ENCODE assay signal across 8 cellular contexts in genomic region chr11:73376803-73377629, GRCh38. TPM values are rescaled to one million over a fixed set of nuclear protein-coding genes. Genes with fewer than 3 reads are reported as not detected.
DNase-seq lines count a peak whose midpoint lies in the region; ATAC-seq and TF ChIP-seq lines count a peak whose summit lies in the region.

No MANE protein-coding gene starts in this region.

- no peak overlapping the region for H4K8ac ChIP-seq in neuronal stem cell (ENCODE audit: low read depth, low read length)

- H2BK12ac ChIP-seq in neuronal stem cell (ENCODE audit: low read length), result peak overlapping the region; percentile 14

- peak overlapping the region; percentile 87 for H3K4me2 ChIP-seq in neuronal stem cell (ENCODE audit: insufficient read depth, low read length, poor library complexity, severe bottlenecking)

- H3K4me3 ChIP-seq in foreskin fibroblast (ENCODE audit: low read depth in 1 of 2, low read length in 2 of 2) (peak overlapping the region; percentile 63 to 75), neuronal stem cell (ENCODE audit: low read length in 2 of 2) (peak overlapping the region; percentile 70 to 95), suprapubic skin (peak overlapping the region; percentile 95)

- peak overlapping the region; percentile 95 for H3K14ac ChIP-seq in neuronal stem cell (ENCODE audit: low read length)

- peak overlapping the region; percentile 96 for H3K18ac ChIP-seq in neuronal stem cell (ENCODE audit: low read length)

- WGBS in neuronal stem cell (ENCODE audit: extremely low coverage in 2 of 2, insufficient read length in 2 of 2, insufficient replicate concordance in 1 of 2), 2 donors, result no CpG with 5 or more reads among the region's 56 CpGs
- WGBS in suprapubic skin, result 12% methylated on average over 22 of the region's 56 CpGs

- H3K4ac ChIP-seq in neuronal stem cell (ENCODE audit: low read length), result no peak overlapping the region

- H2AFZ ChIP-seq in neuronal stem cell (ENCODE audit: low read length), result peak overlapping the region; percentile 92

- POLR2A ChIA-PET in RWPE1 (lab: Yijun Ruan, JAX; ENCODE audit: low non-redundant PET), result interaction anchor here (0.6 kb wide), 1 partner anchor 49 kb away, joined by 3 read pairs; no protein-coding TSS in a partner anchor

- H3K9ac ChIP-seq in neuronal stem cell (ENCODE audit: low read depth, low read length, poor library complexity), result peak overlapping the region; percentile 97

- no peak for TF ChIP-seq POLR2A in suprapubic skin (IDR thresholded peaks at IDR 0.05)

- H3K4me1 ChIP-seq in neuronal stem cell (ENCODE audit: control insufficient read depth in 2 of 2, insufficient read depth in 1 of 2, low read depth in 1 of 2, low read length in 2 of 2) (peaks cover 14 to 18% of the 10 kb centered on the region in 2 donors), suprapubic skin (peaks cover 34% of the 10 kb centered on the region)

- peak overlapping the region; percentile 23 for H4K91ac ChIP-seq in neuronal stem cell (ENCODE audit: low read depth, low read length, poor library complexity)

- peak overlapping the region; percentile 98 for H2AK5ac ChIP-seq in neuronal stem cell (ENCODE audit: low read depth, low read length)

- no peak for TF ChIP-seq CTCF in RWPE1 (conservative IDR thresholded peaks at IDR 0.05; ENCODE audit: low read depth)
- TF ChIP-seq CTCF in foreskin fibroblast (IDR thresholded peaks at IDR 0.05; ENCODE audit: low read depth, low read length), result no peak
- TF ChIP-seq CTCF in suprapubic skin (IDR thresholded peaks at IDR 0.05), result no peak

- H3K9me3 ChIP-seq in neuronal stem cell (replicated peaks in 1 of 2; ENCODE audit: control insufficient read depth in 2 of 2, insufficient read depth in 1 of 2, low read depth in 1 of 2, low read length in 2 of 2) (no peaks in the 10 kb centered on the region), suprapubic skin (no peaks in the 10 kb centered on the region)

- H3K79me1 ChIP-seq in neuronal stem cell (ENCODE audit: low read depth, low read length), result peaks cover 16% of the 10 kb centered on the region

- peak overlapping the region; percentile 96 for H3K23ac ChIP-seq in neuronal stem cell (ENCODE audit: low read depth, low read length, poor library complexity)

- H3K36me3 ChIP-seq in neuronal stem cell (replicated peaks in 1 of 2; ENCODE audit: control insufficient read depth in 2 of 2, insufficient read depth in 2 of 2, low read length in 2 of 2), result no peaks in the 10 kb centered on the region
- H3K36me3 ChIP-seq in suprapubic skin, result no peaks in the 10 kb centered on the region

- ATAC-seq in GM18519 (IDR thresholded peaks at IDR 0.05; ENCODE audit: low FRiP score, unreplicated experiment) (peak; percentile 1), HG03354 (IDR thresholded peaks at IDR 0.05; ENCODE audit: poor library complexity, severe bottlenecking, unreplicated experiment) (peak; percentile 22)

- H2BK5ac ChIP-seq in neuronal stem cell (ENCODE audit: low read length), result peak overlapping the region; percentile 8

- CTCF ChIA-PET in RWPE1 (lab: Yijun Ruan, JAX), result interaction anchor here (0.6 to 1.7 kb wide), 6 partner anchors 16 to 1258 kb away, joined by 3 to 8 read pairs (median 4); no protein-coding TSS in a partner anchor

- DNase-seq in 8988T, result peak; percentile 85
- peak; percentile 90 for DNase-seq in RWPE1 (ENCODE audit: low spot score)
- peak; percentile 42 for DNase-seq in activated effector memory CD4-positive, alpha-beta T cell treated with Interleukin-2 at 50 U/mL for 16 hours
- DNase-seq in foreskin fibroblast, result peak; percentile 84 to 88
- no peak for DNase-seq in neuronal stem cell (ENCODE audit: low spot score)
- DNase-seq in suprapubic skin (ENCODE audit: low spot score in 2 of 2), result peak in 1 of 2 donors; percentile 79

- H2BK15ac ChIP-seq in neuronal stem cell (ENCODE audit: low read length), result peak overlapping the region; percentile 51

- no peaks in the 10 kb centered on the region for H3K27me3 ChIP-seq in neuronal stem cell (ENCODE audit: control insufficient read depth in 3 of 3, insufficient read depth in 3 of 3, low read depth in 1 of 3, low read length in 3 of 3)
- no peaks in the 10 kb centered on the region for H3K27me3 ChIP-seq in suprapubic skin

- H2BK120ac ChIP-seq in neuronal stem cell (ENCODE audit: low read depth, low read length), result peak overlapping the region; percentile 65

- H3K27ac ChIP-seq in RWPE1 (peak overlapping the region; percentile 93), neuronal stem cell (replicated peaks; ENCODE audit: low read length) (no peak overlapping the region), suprapubic skin (peak overlapping the region; percentile 83)

- TF ChIP-seq EP300 in suprapubic skin (IDR thresholded peaks at IDR 0.05), result no peak

RNA-seq across cellular contexts. Expression of gene RELT, which starts 0.8 kb away (rescaled TPM):
- 6.6 TPM for polyA plus RNA-seq in neuronal stem cell (2013, experiment 1 of 2)
- polyA plus RNA-seq in neuronal stem cell (2013, experiment 2 of 2), result 6.9 TPM
- total RNA-seq in suprapubic skin, result 10 to 100 TPM in 1 of 4 donors, 1 to 10 TPM in 3; 1.9 to 11.2 (median 4.2) TPM
